In genomic region chr15:40306908-40307307, GRCh38 we compare ENCODE assay signal across 9 cellular contexts. TPM values are rescaled to one million over a fixed set of nuclear protein-coding genes. Genes with fewer than 3 reads are reported as not detected.
DNase-seq lines count a peak whose midpoint lies in the region; ATAC-seq, FAIRE-seq and TF ChIP-seq lines count a peak whose summit lies in the region.
"Had no signal": no experiment of that assay in that cellular context is flagged by ENCODE, and none has a peak within 500 bp of the region (broad histone marks: within the 10 kb centered on the region; RNA-seq: fewer than 3 reads in every experiment).

No MANE protein-coding gene starts in this region.

- H3K9me3 ChIP-seq in effector memory CD4-positive, alpha-beta T cell (ENCODE audit: control insufficient read depth, low read length): no peaks in the 10 kb centered on the region
- no peaks in the 10 kb centered on the region for H3K9me3 ChIP-seq in spleen
- H3K9me3 ChIP-seq in SK-N-SH: no peaks in the 10 kb centered on the region

- no peak for TF ChIP-seq POLR2A in GM12891 (IDR thresholded peaks at IDR 0.05; ENCODE audit: low read depth, low read length)
- TF ChIP-seq POLR2A in spleen (IDR thresholded peaks at IDR 0.05): no peak

- no peaks in the 10 kb centered on the region for H4K20me1 ChIP-seq in SK-N-SH (ENCODE audit: insufficient read depth)

- peaks cover 21% of the 10 kb centered on the region for H3K36me3 ChIP-seq in effector memory CD4-positive, alpha-beta T cell (ENCODE audit: control insufficient read depth, insufficient read depth, low read length)
- peaks cover 0 to 32% (median 18%) of the 10 kb centered on the region in 6 donors for H3K36me3 ChIP-seq in spleen
- no peaks in the 10 kb centered on the region for H3K36me3 ChIP-seq in SK-N-SH (replicated peaks in 1 of 2; ENCODE audit: control insufficient read depth in 1 of 2, insufficient read depth in 2 of 2, low read length in 1 of 2)

- no peaks in the 10 kb centered on the region for H3F3A ChIP-seq in SK-N-SH (replicated peaks; ENCODE audit: insufficient read depth)

- no peak for TF ChIP-seq RAD21 in SK-N-SH (IDR thresholded peaks at IDR 0.05; ENCODE audit: low read length)

- CTCF ChIA-PET in SK-N-SH (lab: Yijun Ruan, JAX): interaction anchor here (1.1 to 70.6 kb wide), 8 partner anchors 7 to 262 kb away, joined by 3 to 2194 read pairs (median 34); partner anchors contain the start of genes ANKRD63, CCDC9B, DISP2 and INAFM2

- no peak overlapping the region for H2AFZ ChIP-seq in SK-N-SH (ENCODE audit: low read depth)

- intact Hi-C loops in spleen (cut with DNase I; ENCODE audit: low total_unique reads): no loop called here

- H3K4me2 ChIP-seq in SK-N-SH: no peak overlapping the region

- no peaks in the 10 kb centered on the region for H3K27me3 ChIP-seq in effector memory CD4-positive, alpha-beta T cell (replicated peaks; ENCODE audit: control insufficient read depth, insufficient read depth, low read length, poor library complexity, severe bottlenecking)
- H3K27me3 ChIP-seq in spleen (replicated peaks in 1 of 7) (no peaks in the 10 kb centered on the region), SK-N-SH (ENCODE audit: insufficient read depth) (no peaks in the 10 kb centered on the region; the same call in 1 of the 2 replicates)

- peak overlapping the region; percentile 86 for H3K27ac ChIP-seq in effector memory CD4-positive, alpha-beta T cell (ENCODE audit: insufficient read depth, low read length, poor library complexity, severe bottlenecking)
- H3K27ac ChIP-seq in spleen (peak overlapping the region; percentile 86 to 98 (median 93)), SK-N-SH (ENCODE audit: low read depth in 2 of 2, low read length in 1 of 2) (no peak overlapping the region)

- WGBS in spleen, 5 donors: 17 to 41% (median 36%) methylated on average over 5 to 7 of the region's 7 CpGs
- 79% methylated on average over 5 of the region's 7 CpGs for WGBS in SK-N-SH (ENCODE audit: low lambda C conversion rate)

- ATAC-seq in GM21526 (IDR thresholded peaks at IDR 0.05; ENCODE audit: low FRiP score, unreplicated experiment): no peak

- TF ChIP-seq CTCF in spleen (IDR thresholded peaks at IDR 0.05 in 8 of 11, conservative IDR thresholded peaks at IDR 0.05 in 3 of 11): no peak
- TF ChIP-seq CTCF in SK-N-SH (IDR thresholded peaks at IDR 0.05): no peak

- no peak overlapping the region for H3K9ac ChIP-seq in SK-N-SH

- H3K4me1 ChIP-seq in effector memory CD4-positive, alpha-beta T cell (ENCODE audit: control insufficient read depth, insufficient read depth, low read length, poor library complexity, severe bottlenecking): peaks cover 16% of the 10 kb centered on the region
- H3K4me1 ChIP-seq in spleen (peaks cover 8 to 86% (median 45%) of the 10 kb centered on the region in 6 donors), SK-N-SH (ENCODE audit: control insufficient read depth in 1 of 2, insufficient read depth in 2 of 2, low read depth in 1 of 2, low read length in 1 of 2) (peaks cover 0 to 18% of the 10 kb centered on the region in 2 experiments; a peak in 1 of 4 replicates)

- DNase-seq in GM12891 (ENCODE audit: insufficient read length, low spot score) (no peak), OCI-M1 (lab: John Stamatoyannopoulos, UW) (peak; percentile 32), spleen (peak; percentile 84), amniotic stem cell (lab: John Stamatoyannopoulos, UW) (no peak), SHP77 (lab: John Stamatoyannopoulos, UW) (no peak), SK-N-SH (no peak)
- DNase-seq in effector memory CD4-positive, alpha-beta T cell: no peak
- DNase-seq: NCI-H510A had no signal

- TF ChIP-seq EP300 in SK-N-SH (IDR thresholded peaks at IDR 0.05; ENCODE audit: borderline replicate concordance in 1 of 2, low read depth in 1 of 2, low read length in 1 of 2): no peak

- FAIRE-seq in GM12891 (lab: Jason Lieb, UNC): peak; percentile 74

- POLR2A ChIA-PET in SK-N-SH (lab: Yijun Ruan, JAX): no interaction called here

- no peaks in the 10 kb centered on the region for H3K9me2 ChIP-seq in SK-N-SH

- no peaks in the 10 kb centered on the region for H3K79me2 ChIP-seq in SK-N-SH (ENCODE audit: insufficient read depth)

- peak overlapping the region; percentile 95 for H3K4me3 ChIP-seq in effector memory CD4-positive, alpha-beta T cell (ENCODE audit: insufficient read depth, low read depth, low read length, poor library complexity, severe bottlenecking)
- H3K4me3 ChIP-seq in spleen (peak overlapping the region; percentile 37 to 81 (median 54)), SK-N-SH (ENCODE audit: low read depth in 2 of 2, low read length in 1 of 2) (no peak overlapping the region)

TF ChIP-seq in GM12891, 5 proteins besides CTCF, POLR2A, EP300 and RAD21:
- TF ChIP-seq SPI1 (IDR thresholded peaks at IDR 0.05; ENCODE audit: low read depth, low read length) (no peak), POU2F2 (IDR thresholded peaks at IDR 0.05; ENCODE audit: low read depth, low read length) (no peak), PAX5 (IDR thresholded peaks at IDR 0.05; ENCODE audit: insufficient read depth, low read length, severe bottlenecking) (no peak), POLR2AphosphoS5 (IDR thresholded peaks at IDR 0.05; ENCODE audit: low read depth, low read length) (no peak), TAF1 (IDR thresholded peaks at IDR 0.05; ENCODE audit: low read depth, low read length) (no peak)

TF ChIP-seq in SK-N-SH, 30 proteins besides CTCF, POLR2A, EP300 and RAD21:
- TF ChIP-seq RXRA (IDR thresholded peaks at IDR 0.05; ENCODE audit: borderline replicate concordance, low read depth) (no peak), YY1 (IDR thresholded peaks at IDR 0.05; ENCODE audit: low read depth) (no peak)
TF ChIP-seq in SK-N-SH: peak in this region for 0.

RNA-seq across cellular contexts. Expression of gene PLCB2, which starts 0.8 kb away (rescaled TPM):
- polyA plus RNA-seq in GM12891 (2012; ENCODE audit: low read depth, missing spikeins): 22.2 TPM
- total RNA-seq in spleen: 100 to 1,000 TPM; 175 to 247 (median 189) TPM
- polyA plus RNA-seq in spleen (100 to 1,000 TPM in 2 of 3 donors, 10 to 100 TPM in 1; 63.8 to 190 (median 168) TPM), SK-N-SH (2012; rRNA removed) (0.15 TPM in 2 replicates)
- 0.10 and 0.12 TPM in 2 replicates for polyA plus RNA-seq in SK-N-SH (2012; cell fraction: cytosol; rRNA removed)
- polyA plus RNA-seq in SK-N-SH (2012; cell fraction: nucleus; rRNA removed): 0.44 and 0.59 TPM in 2 replicates

RNA-seq across cellular contexts. Expression of gene INAFM2, which starts 16.6 kb away (rescaled TPM):
- 3.0 TPM for polyA plus RNA-seq in GM12891 (2012; ENCODE audit: low read depth, missing spikeins)
- total RNA-seq in spleen: 10 to 100 TPM; 16.8 to 29.6 (median 22.9) TPM
- polyA plus RNA-seq in spleen (10 to 100 TPM in 1 of 3 donors, 1 to 10 TPM in 2; 7.4 to 10.9 (median 9.8) TPM), SK-N-SH (2012; rRNA removed) (7.8 and 9.8 TPM in 2 replicates)
- polyA plus RNA-seq in SK-N-SH (2012; cell fraction: cytosol; rRNA removed): 10.2 and 10.7 TPM in 2 replicates
- polyA plus RNA-seq in SK-N-SH (2012; cell fraction: nucleus; rRNA removed): 8.0 and 11.1 TPM in 2 replicates

RNA-seq across cellular contexts. Expression of gene ANKRD63, which starts 24.0 kb away (rescaled TPM):
- polyA plus RNA-seq in GM12891 (2012; ENCODE audit: low read depth, missing spikeins): not detected
- not detected for total RNA-seq in spleen
- not detected for polyA plus RNA-seq in spleen
- not detected in 2 replicates for polyA plus RNA-seq in SK-N-SH (2012; rRNA removed)
- polyA plus RNA-seq in SK-N-SH (2012; cell fraction: cytosol; rRNA removed): not detected in 2 replicates
- polyA plus RNA-seq in SK-N-SH (2012; cell fraction: nucleus; rRNA removed): not detected in 2 replicates

RNA-seq across cellular contexts. Expression of gene CCDC9B, which starts 33.8 kb away (rescaled TPM):
- polyA plus RNA-seq in GM12891 (2012; ENCODE audit: low read depth, missing spikeins): 0.06 TPM
- total RNA-seq in spleen: 10 to 100 TPM in 3 of 7 donors, 1 to 10 TPM in 4; 3.5 to 19.4 (median 9.4) TPM
- polyA plus RNA-seq in spleen (1 to 10 TPM; 2.2 to 8.0 (median 3.1) TPM), SK-N-SH (2012; rRNA removed) (13.7 and 14.2 TPM in 2 replicates)
- polyA plus RNA-seq in SK-N-SH (2012; cell fraction: cytosol; rRNA removed): 10.4 and 12.0 TPM in 2 replicates
- polyA plus RNA-seq in SK-N-SH (2012; cell fraction: nucleus; rRNA removed): 82.8 and 92.4 TPM in 2 replicates

RNA-seq across cellular contexts. Expression of gene PHGR1, which starts 43.9 kb away (rescaled TPM):
- polyA plus RNA-seq in GM12891 (2012; ENCODE audit: low read depth, missing spikeins): not detected
- not detected for total RNA-seq in spleen
- polyA plus RNA-seq in spleen (1 to 10 TPM in 1 of 3 donors, under 1 TPM in 1, not detected in 1; 0.67 to 4.9 TPM), SK-N-SH (2012; rRNA removed) (not detected in 2 replicates)
- polyA plus RNA-seq in SK-N-SH (2012; cell fraction: cytosol; rRNA removed): not detected in 2 replicates
- polyA plus RNA-seq in SK-N-SH (2012; cell fraction: nucleus; rRNA removed): not detected in 2 replicates

Comparison
In these comparisons a context has a peak if more than half of its experiments do, and no peak if none do; other contexts are left out.
1. DNase-seq: peak in OCI-M1 (single experiment) and spleen (single experiment); none in GM12891 (single experiment), effector memory CD4-positive, alpha-beta T cell (0 of 3), amniotic stem cell (single experiment), SHP77 (0 of 2) and SK-N-SH (single experiment).
2. H3K27ac ChIP-seq: peak in effector memory CD4-positive, alpha-beta T cell (single experiment) and spleen (8 of 8); none in SK-N-SH (0 of 2).
3. H3K4me3 ChIP-seq: peak in effector memory CD4-positive, alpha-beta T cell (single experiment) and spleen (8 of 8); none in SK-N-SH (0 of 2).
4. RNA of gene PLCB2, which starts 0.8 kb away (polyA plus RNA-seq): 63.8 to 190 TPM in spleen; 0.10 to 0.59 TPM in SK-N-SH; every median in the first group is over 10 times any median in the second.